In genomic region chr21:39818557-39818956, GRCh38 we compare ENCODE assay signal across 27 cellular contexts. TPM values are rescaled to one million over a fixed set of nuclear protein-coding genes. Genes with fewer than 3 reads are reported as not detected.
"Had no signal": no experiment of that assay in that cellular context is flagged by ENCODE, and none has a peak within 500 bp of the region (broad histone marks: within the 10 kb centered on the region; RNA-seq: fewer than 3 reads in every experiment).

No MANE protein-coding gene starts in this region.

- ATAC-seq: foreskin keratinocyte; gastroesophageal sphincter; heart left ventricle; left lobe of liver; natural killer cell; psoas muscle; right cardiac atrium; stimulated activated effector memory CD8-positive, alpha-beta T cell treated with anti-CD3 and anti-CD28 coated beads, Interleukin-12 subunit alpha, Interleukin-12 subunit beta, amount 100 ng/mL, for 72 hours had no signal

- DNase-seq: effector memory CD4-positive, alpha-beta T cell; foreskin keratinocyte; heart left ventricle; kidney; natural killer cell; occipital lobe; ovary; posterior cingulate gyrus; psoas muscle; right cardiac atrium; sigmoid colon; stimulated activated CD4-positive, alpha-beta T cell treated with anti-CD3 and anti-CD28 coated beads, Interleukin-2, amount 100 ng/mL, for 24 hours; stimulated activated CD4-positive, alpha-beta T cell treated with anti-CD3 and anti-CD28 coated beads, Interleukin-4, amount 100 ng/mL, for 24 hours; stimulated activated naive CD4-positive, alpha-beta T cell treated with Interleukin-2 at 50 U/mL for 16 hours; stomach; thyroid gland had no signal

- FAIRE-seq: endothelial cell of umbilical vein, kidney had no signal

RNA-seq across cellular contexts. Expression of gene PCP4, which starts 48.7 kb away (rescaled TPM):
- total RNA-seq: endothelial cell of umbilical vein, epithelial cell of proximal tubule, fibroblast of lung, foreskin keratinocyte, left lobe of liver, liver, mononuclear cell, natural killer cell, psoas muscle, renal cortical epithelial cell, skeletal muscle tissue, subcutaneous adipose tissue had no signal
